Comparison of ENCODE assay signal across 27 cellular contexts in the genomic region with DNA sequence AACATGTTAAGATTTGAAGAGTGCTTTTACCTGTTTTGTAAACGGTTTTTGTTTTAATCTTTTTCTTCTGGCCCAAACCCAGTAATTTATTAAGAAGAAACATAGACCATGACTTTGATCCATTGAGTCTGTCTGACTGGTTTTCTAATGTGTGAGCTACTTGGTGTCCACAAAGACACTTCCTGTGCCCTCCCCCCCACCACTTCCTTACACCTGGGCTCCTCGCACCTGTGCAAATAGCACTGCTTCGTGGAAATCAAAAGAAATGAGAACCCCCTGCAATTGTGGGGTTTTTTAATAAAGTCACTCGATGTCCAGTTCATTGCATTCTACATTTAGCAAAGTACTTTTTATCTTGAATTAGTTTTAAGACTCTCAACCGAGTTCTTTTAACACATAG.
DNase-seq lines count a peak whose midpoint lies in the region; ATAC-seq and TF ChIP-seq lines count a peak whose summit lies in the region.
"Had no signal": no experiment of that assay in that cellular context is flagged by ENCODE, and none has a peak within 500 bp of the region (broad histone marks: within the 10 kb centered on the region; RNA-seq: fewer than 3 reads in every experiment).

No MANE protein-coding gene starts in this region.

- H3K36me3 ChIP-seq in body of pancreas (replicated peaks in 1 of 2; ENCODE audit: insufficient read depth in 1 of 2, low read depth in 2 of 2) = no peaks in the 10 kb centered on the region
- H3K36me3 ChIP-seq: BLaER1, gastrocnemius medialis, ovary, Peyer's patch, right atrium auricular region, SJSA1, suprapubic skin had no signal

- H3K27ac ChIP-seq in body of pancreas = peak overlapping the region in 1 of 4 donors; percentile 72
- H3K27ac ChIP-seq: BLaER1, gastrocnemius medialis, KMS-11, ovary, Peyer's patch, right atrium auricular region, SJSA1, suprapubic skin had no signal

- DNase-seq in DMS153 (lab: John Stamatoyannopoulos, UW) = peak; percentile 61
- DNase-seq in LNCaP clone FGC (ENCODE audit: low read depth) = peak; percentile 14
- DNase-seq in NCI-H2081 treated with DMSO at 0.1 percent for 48 hours (lab: John Stamatoyannopoulos, UW) = peak; percentile 33
- peak in 3 of 4 donors; percentile 39 to 69 (median 45) for DNase-seq in body of pancreas
- no peak for DNase-seq in SIG-M5 (lab: John Stamatoyannopoulos, UW)
- no peak for DNase-seq in KG1 (lab: John Stamatoyannopoulos, UW)
- DNase-seq in SIG-M5 treated with dmso at 0.1 percent for 504 hours (lab: John Stamatoyannopoulos, UW; ENCODE audit: unreplicated experiment) = no peak
- DNase-seq: ACHN; activated CD4-positive, alpha-beta memory T cell treated with anti-CD3 and anti-CD28 coated beads for 36 hours; activated naive CD8-positive, alpha-beta T cell treated with anti-CD3 and anti-CD28 coated beads, Interleukin-2, amount 10 ng/mL, durations not matched to agents 7 days and 5 days; Calu3; central memory CD4-positive, alpha-beta T cell; gastrocnemius medialis; MV-4-11; NCI-H226; nephron progenitor cell; ovary; Peyer's patch; stimulated activated CD4-positive, alpha-beta T cell treated with anti-CD3 and anti-CD28 coated beads, Interleukin-4, amount 100 ng/mL, for 1 hour; stimulated activated naive B cell treated with anti-CD40 and anti-IgM and Interleukin-4, amounts not matched to agents 10 μg/mL and 1 μg/mL and 100 μg/mL, for 72 hours; T-helper 1 cell had no signal

- no peaks in the 10 kb centered on the region for H3K27me3 ChIP-seq in body of pancreas
- H3K27me3 ChIP-seq: BLaER1, ovary, Peyer's patch, right atrium auricular region, SJSA1, suprapubic skin had no signal

- no peaks in the 10 kb centered on the region for H3K9me3 ChIP-seq in body of pancreas
- H3K9me3 ChIP-seq: BLaER1, gastrocnemius medialis, ovary, Peyer's patch, right atrium auricular region, suprapubic skin had no signal

- TF ChIP-seq CTCF in LNCaP clone FGC (IDR thresholded peaks at IDR 0.05; ENCODE audit: control insufficient read depth, extremely low read depth, insufficient read depth) = no peak
- TF ChIP-seq CTCF in body of pancreas (IDR thresholded peaks at IDR 0.05) = no peak

- intact Hi-C loops in body of pancreas (cut with DNase I) = no loop called here

- WGBS in body of pancreas, 2 donors = 21 to 35% methylated on average over 5 of the region's 5 CpGs

- ATAC-seq in body of pancreas = no peak
- ATAC-seq: activated CD4-positive, CD25-positive, alpha-beta regulatory T cell treated with anti-CD3 and anti-CD28 coated beads, Interleukin-2, amount 50 U/mL, for 24 hours; gastrocnemius medialis; stimulated activated naive B cell treated with anti-CD40 and anti-IgM and Interleukin-4, amounts not matched to agents 10 μg/mL and 1 μg/mL and 100 μg/mL, for 72 hours had no signal

- TF ChIP-seq POLR2A in body of pancreas (IDR thresholded peaks at IDR 0.05) = no peak

- H3K4me3 ChIP-seq in LNCaP clone FGC (ENCODE audit: low read depth, low read length) = no peak overlapping the region
- no peak overlapping the region for H3K4me3 ChIP-seq in body of pancreas
- H3K4me3 ChIP-seq: BLaER1, gastrocnemius medialis, ovary, Peyer's patch, right atrium auricular region, SJSA1, suprapubic skin had no signal

- H3K4me1 ChIP-seq in body of pancreas = peaks cover 15% of the 10 kb centered on the region
- H3K4me1 ChIP-seq: BLaER1, gastrocnemius medialis, Peyer's patch, right atrium auricular region, SJSA1, suprapubic skin had no signal

Comparison
In these comparisons a context has a peak if more than half of its experiments do, and no peak if none do; other contexts are left out.
1. DNase-seq: peak in DMS153 (single experiment), LNCaP clone FGC (single experiment), NCI-H2081 treated with DMSO at 0.1 percent for 48 hours (single experiment) and body of pancreas (3 of 4); none in SIG-M5 (single experiment), KG1 (single experiment) and SIG-M5 treated with dmso at 0.1 percent for 504 hours (single experiment).